ENCODE assay signal across 12 cellular contexts in genomic region chr17:1967092-1967662, GRCh38. TPM values are rescaled to one million over a fixed set of nuclear protein-coding genes. Genes with fewer than 3 reads are reported as not detected.
DNase-seq lines count a peak whose midpoint lies in the region; ATAC-seq and TF ChIP-seq lines count a peak whose summit lies in the region.
"Had no signal": no experiment of that assay in that cellular context is flagged by ENCODE, and none has a peak within 500 bp of the region (broad histone marks: within the 10 kb centered on the region; RNA-seq: fewer than 3 reads in every experiment).

No MANE protein-coding gene starts in this region.

- H3K9me3 Mint-ChIP-seq in activated CD8-positive, alpha-beta T cell treated with anti-CD3 and anti-CD28 coated beads, Interleukin-2, amount 10 ng/mL, durations not matched to agents 7 days and 5 days (ENCODE audit: insufficient read depth) = no peaks in the 10 kb centered on the region
- H3K9me3 Mint-ChIP-seq in mesothelial cell of epicardium = no peaks in the 10 kb centered on the region
- H3K9me3 Mint-ChIP-seq: natural killer cell had no signal

- peak; percentile 79 for ATAC-seq in activated CD8-positive, alpha-beta T cell treated with anti-CD3 and anti-CD28 coated beads, Interleukin-2, amount 10 ng/mL, durations not matched to agents 7 days and 5 days
- ATAC-seq in GM18502 (IDR thresholded peaks at IDR 0.05; ENCODE audit: poor library complexity, unreplicated experiment) (no peak), GM18867 (IDR thresholded peaks at IDR 0.05; ENCODE audit: unreplicated experiment) (no peak)
- ATAC-seq: natural killer cell had no signal

- no peaks in the 10 kb centered on the region for H3K36me3 ChIP-seq in H7 (replicated peaks; ENCODE audit: control insufficient read depth, insufficient read depth, low read length)

- no peak overlapping the region for H3K4me3 Mint-ChIP-seq in activated CD8-positive, alpha-beta T cell treated with anti-CD3 and anti-CD28 coated beads, Interleukin-2, amount 10 ng/mL, durations not matched to agents 7 days and 5 days
- no peak overlapping the region for H3K4me3 Mint-ChIP-seq in mesothelial cell of epicardium
- H3K4me3 Mint-ChIP-seq: natural killer cell had no signal

- no peak overlapping the region for H3K4me3 ChIP-seq in H7 (ENCODE audit: insufficient read depth, low read depth, low read length)
- H3K4me3 ChIP-seq: skin epidermis had no signal

- CTCF ChIA-PET in activated CD8-positive, alpha-beta T cell treated with anti-CD3 and anti-CD28 coated beads, Interleukin-2, amount 10 ng/mL, durations not matched to agents 7 days and 5 days (lab: Charles Lee) = interaction anchor here (0.5 kb wide), 1 partner anchor 56 kb away, joined by 3 read pairs; no protein-coding TSS in a partner anchor

- POLR2A ChIA-PET in activated CD8-positive, alpha-beta T cell treated with anti-CD3 and anti-CD28 coated beads, Interleukin-2, amount 10 ng/mL, durations not matched to agents 7 days and 5 days (lab: Charles Lee) = no interaction called here

- H3K27me3 Mint-ChIP-seq in activated CD8-positive, alpha-beta T cell treated with anti-CD3 and anti-CD28 coated beads, Interleukin-2, amount 10 ng/mL, durations not matched to agents 7 days and 5 days (ENCODE audit: low read depth) = peaks cover 4% of the 10 kb centered on the region
- H3K27me3 Mint-ChIP-seq in mesothelial cell of epicardium (ENCODE audit: low read depth) = peaks cover 5% of the 10 kb centered on the region

- peak; percentile 34 for DNase-seq in DMS79 treated with DMSO at 0.1 percent for 48 hours (lab: John Stamatoyannopoulos, UW)
- DNase-seq in DMS79 (lab: John Stamatoyannopoulos, UW) = no peak
- peak; percentile 90 for DNase-seq in H7
- peak; percentile 61 for DNase-seq in activated CD8-positive, alpha-beta T cell treated with anti-CD3 and anti-CD28 coated beads, Interleukin-2, amount 10 ng/mL, durations not matched to agents 7 days and 5 days
- peak in 1 of 2 experiments; percentile 44 for DNase-seq in mesothelial cell of epicardium (ENCODE audit: low spot score in 2 of 2, unreplicated experiment in 2 of 2)
- DNase-seq in erythroblast (lab: John Stamatoyannopoulos, UW) = no peak
- DNase-seq: activated gamma-delta T cell treated with Interleukin-2 at 50 U/mL for 16 hours, natural killer cell, T-helper 9 cell had no signal

- TF ChIP-seq CTCF in mesothelial cell of epicardium (IDR thresholded peaks at IDR 0.05; ENCODE audit: unreplicated experiment) = no peak

- H3K36me3 Mint-ChIP-seq in activated CD8-positive, alpha-beta T cell treated with anti-CD3 and anti-CD28 coated beads, Interleukin-2, amount 10 ng/mL, durations not matched to agents 7 days and 5 days (ENCODE audit: low read depth) = no peaks in the 10 kb centered on the region
- H3K36me3 Mint-ChIP-seq in mesothelial cell of epicardium = no peaks in the 10 kb centered on the region
- H3K36me3 Mint-ChIP-seq: natural killer cell had no signal

- TF ChIP-seq POLR2A in erythroblast (IDR thresholded peaks at IDR 0.05; ENCODE audit: low read length) = no peak

- peak overlapping the region; percentile 60 for H3K27ac Mint-ChIP-seq in activated CD8-positive, alpha-beta T cell treated with anti-CD3 and anti-CD28 coated beads, Interleukin-2, amount 10 ng/mL, durations not matched to agents 7 days and 5 days
- H3K27ac Mint-ChIP-seq in mesothelial cell of epicardium = peak overlapping the region; percentile 14

- no peaks in the 10 kb centered on the region for H3K27me3 ChIP-seq in H7 (ENCODE audit: control insufficient read depth, insufficient read depth, low read length)

- peaks cover 20% of the 10 kb centered on the region for H3K4me1 Mint-ChIP-seq in activated CD8-positive, alpha-beta T cell treated with anti-CD3 and anti-CD28 coated beads, Interleukin-2, amount 10 ng/mL, durations not matched to agents 7 days and 5 days (ENCODE audit: low read depth)
- peaks cover 24% of the 10 kb centered on the region for H3K4me1 Mint-ChIP-seq in mesothelial cell of epicardium

RNA-seq across cellular contexts. Expression of gene RTN4RL1, which starts 58.0 kb away (rescaled TPM):
- total RNA-seq in H7 (2014; rRNA removed; shearing (Covaris generic)) = 4.0 and 7.0 TPM in 2 replicates
- total RNA-seq in activated CD8-positive, alpha-beta T cell treated with anti-CD3 and anti-CD28 coated beads, Interleukin-2, amount 10 ng/mL, durations not matched to agents 7 days and 5 days = under 1 TPM; 0.10 to 0.18 TPM
- 0.20 to 0.23 TPM (median 0.22 TPM) in 3 replicates for total RNA-seq in mesothelial cell of epicardium

Comparison
In these comparisons a context has a peak if more than half of its experiments do, and no peak if none do; other contexts are left out.
1. DNase-seq: peak in DMS79 treated with DMSO at 0.1 percent for 48 hours (single experiment), H7 (single experiment) and activated CD8-positive, alpha-beta T cell treated with anti-CD3 and anti-CD28 coated beads, Interleukin-2, amount 10 ng/mL, durations not matched to agents 7 days and 5 days (single experiment); none in DMS79 (single experiment) and erythroblast (0 of 2).